Comparison of ENCODE assay signal across 14 cellular contexts in the genomic region with DNA sequence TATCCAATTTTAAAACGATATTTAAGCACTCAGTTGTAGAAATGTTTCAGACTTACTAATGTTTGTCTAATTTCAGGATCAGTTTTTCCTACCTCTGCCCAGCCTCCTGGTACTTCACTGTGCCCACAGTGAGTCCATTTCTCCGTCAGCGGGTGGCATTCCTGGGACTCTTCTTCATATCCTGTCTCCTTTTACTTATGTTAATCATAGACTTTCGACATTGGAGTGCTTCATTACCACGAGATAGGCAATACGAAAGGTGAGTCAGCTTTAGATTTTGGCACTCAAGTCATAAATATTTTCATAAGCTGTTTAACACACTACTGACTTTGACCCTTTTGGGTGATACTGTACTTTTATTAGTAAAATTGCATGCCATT. TPM values are rescaled to one million over a fixed set of nuclear protein-coding genes. Genes with fewer than 3 reads are reported as not detected.
DNase-seq lines count a peak whose midpoint lies in the region; TF ChIP-seq lines count a peak whose summit lies in the region.
"Had no signal": no experiment of that assay in that cellular context is flagged by ENCODE, and none has a peak within 500 bp of the region (broad histone marks: within the 10 kb centered on the region; RNA-seq: fewer than 3 reads in every experiment).

No MANE protein-coding gene starts in this region.

- no peak for TF ChIP-seq CTCF in AG10803 (conservative IDR thresholded peaks at IDR 0.05; ENCODE audit: low read length)
- no peak for TF ChIP-seq CTCF in cardiac fibroblast (IDR thresholded peaks at IDR 0.05; ENCODE audit: low read depth, low read length)
- no peak for TF ChIP-seq CTCF in WERI-Rb-1 (IDR thresholded peaks at IDR 0.05; ENCODE audit: low read depth, low read length)

- H3K4me3 ChIP-seq in AG10803 (ENCODE audit: low read length): peak overlapping the region; percentile 32
- peak overlapping the region in 1 of 2 donors; percentile 16 for H3K4me3 ChIP-seq in cardiac fibroblast (replicated peaks in 1 of 2; ENCODE audit: low read depth in 2 of 2, low read length in 2 of 2)
- no peak overlapping the region for H3K4me3 ChIP-seq in WERI-Rb-1 (ENCODE audit: low read depth, low read length)

- POLR2A ChIA-PET in activated CD4-positive, alpha-beta memory T cell treated with anti-CD3 and anti-CD28 coated beads for 36 hours (lab: Charles Lee): interaction anchor here (4.6 kb wide), 1 partner anchor 41 kb away, joined by 55 read pairs; the partner anchor contains the start of gene SLC25A28

- no peak overlapping the region for H3K4me3 Mint-ChIP-seq in activated CD4-positive, alpha-beta memory T cell treated with anti-CD3 and anti-CD28 coated beads for 36 hours
- H3K4me3 Mint-ChIP-seq: activated CD8-positive, alpha-beta T cell treated with anti-CD3 and anti-CD28 coated beads, Interleukin-2, amount 10 ng/mL, durations not matched to agents 7 days and 5 days had no signal

- peaks cover 7% of the 10 kb centered on the region for H3K36me3 Mint-ChIP-seq in activated CD4-positive, alpha-beta memory T cell treated with anti-CD3 and anti-CD28 coated beads for 36 hours

- no peaks in the 10 kb centered on the region for H3K9me3 ChIP-seq in WERI-Rb-1 (ENCODE audit: severe bottlenecking)

- DNase-seq in AG10803 (ENCODE audit: low read depth) (peak; percentile 89), NCI-H226 (peak; percentile 92), cardiac fibroblast (ENCODE audit: low read depth in 2 of 2) (peak; percentile 65 to 94), lung microvascular endothelial cell (ENCODE audit: low read depth in 2 of 2) (peak; percentile 42 to 88), NK-92 (lab: John Stamatoyannopoulos, UW; ENCODE audit: unreplicated experiment) (no peak), WERI-Rb-1 (no peak)
- DNase-seq in activated CD4-positive, alpha-beta memory T cell treated with anti-CD3 and anti-CD28 coated beads for 36 hours: no peak
- DNase-seq in NK-92 treated with Interleukin-12 subunit alpha and Interleukin-12 subunit beta, amount 100 ng/mL, for 24 hours (lab: John Stamatoyannopoulos, UW): no peak
- DNase-seq: activated CD8-positive, alpha-beta T cell treated with anti-CD3 and anti-CD28 coated beads, Interleukin-2, amount 10 ng/mL, durations not matched to agents 7 days and 5 days; Calu3; kidney; NCI-H187 treated with DMSO at 0.1 percent for 48 hours; right cardiac atrium; SIG-M5 had no signal

- peaks cover 18% of the 10 kb centered on the region for H3K4me1 Mint-ChIP-seq in activated CD4-positive, alpha-beta memory T cell treated with anti-CD3 and anti-CD28 coated beads for 36 hours (ENCODE audit: low read depth)

- intact Hi-C loops in activated CD4-positive, alpha-beta memory T cell treated with anti-CD3 and anti-CD28 coated beads for 36 hours (cut with micrococcal nuclease): no loop called here

- H3K36me3 ChIP-seq in WERI-Rb-1: peaks cover 12% of the 10 kb centered on the region

- no peaks in the 10 kb centered on the region for H3K27me3 ChIP-seq in WERI-Rb-1 (ENCODE audit: insufficient read depth, low read depth, severe bottlenecking)

- peaks cover 7% of the 10 kb centered on the region for H3K27me3 Mint-ChIP-seq in activated CD4-positive, alpha-beta memory T cell treated with anti-CD3 and anti-CD28 coated beads for 36 hours

- H3K9me3 Mint-ChIP-seq in activated CD4-positive, alpha-beta memory T cell treated with anti-CD3 and anti-CD28 coated beads for 36 hours: no peaks in the 10 kb centered on the region

- H3K27ac Mint-ChIP-seq in activated CD4-positive, alpha-beta memory T cell treated with anti-CD3 and anti-CD28 coated beads for 36 hours: no peak overlapping the region
- H3K27ac Mint-ChIP-seq: activated CD8-positive, alpha-beta T cell treated with anti-CD3 and anti-CD28 coated beads, Interleukin-2, amount 10 ng/mL, durations not matched to agents 7 days and 5 days had no signal

- H3K27ac ChIP-seq in WERI-Rb-1: no peak overlapping the region

- CTCF ChIA-PET in activated CD4-positive, alpha-beta memory T cell treated with anti-CD3 and anti-CD28 coated beads for 36 hours (lab: Charles Lee): no interaction called here

RNA-seq across cellular contexts. Expression of gene ENTPD7, which starts 2.1 kb away (rescaled TPM):
- total RNA-seq in lung microvascular endothelial cell: 14.4 and 16.1 TPM in 2 replicates
- 1 to 10 TPM; 3.0 to 3.3 TPM for total RNA-seq in activated CD4-positive, alpha-beta memory T cell treated with anti-CD3 and anti-CD28 coated beads for 36 hours

RNA-seq across cellular contexts. Expression of gene SLC25A28, which starts 41.1 kb away (rescaled TPM):
- total RNA-seq in lung microvascular endothelial cell: 8.3 and 11.1 TPM in 2 replicates
- 10 to 100 TPM; 69.9 to 70.9 TPM for total RNA-seq in activated CD4-positive, alpha-beta memory T cell treated with anti-CD3 and anti-CD28 coated beads for 36 hours

Comparison
In these comparisons a context has a peak if more than half of its experiments do, and no peak if none do; other contexts are left out.
1. DNase-seq: peak in AG10803 (single experiment), NCI-H226 (single experiment), cardiac fibroblast (2 of 2) and lung microvascular endothelial cell (2 of 2); none in NK-92 (single experiment), activated CD4-positive, alpha-beta memory T cell treated with anti-CD3 and anti-CD28 coated beads for 36 hours (single experiment), NK-92 treated with Interleukin-12 subunit alpha and Interleukin-12 subunit beta, amount 100 ng/mL, for 24 hours (single experiment) and WERI-Rb-1 (single experiment).